In genomic region chr6:26020291-26020982, GRCh38 we compare ENCODE assay signal across 8 cellular contexts. TPM values are rescaled to one million over a fixed set of nuclear protein-coding genes. Genes with fewer than 3 reads are reported as not detected.
DNase-seq lines count a peak whose midpoint lies in the region; ATAC-seq and TF ChIP-seq lines count a peak whose summit lies in the region.

No MANE protein-coding gene starts in this region.

- TF ChIP-seq CTCF in AG10803 (conservative IDR thresholded peaks at IDR 0.05; ENCODE audit: low read length), result no peak

- peak overlapping the region; percentile 78 for H3K4me3 ChIP-seq in AG10803 (ENCODE audit: low read length)

- H3K27ac Mint-ChIP-seq in activated CD4-positive, alpha-beta T cell treated with anti-CD3 and anti-CD28 coated beads, Interleukin-2, amount 10 ng/mL, durations not matched to agents 24 days and 14 days, result peak overlapping the region; percentile 100

- H3K9me3 Mint-ChIP-seq in activated CD4-positive, alpha-beta T cell treated with anti-CD3 and anti-CD28 coated beads, Interleukin-2, amount 10 ng/mL, durations not matched to agents 24 days and 14 days, result no peaks in the 10 kb centered on the region

- peaks cover 2% of the 10 kb centered on the region for H3K36me3 Mint-ChIP-seq in activated CD4-positive, alpha-beta T cell treated with anti-CD3 and anti-CD28 coated beads, Interleukin-2, amount 10 ng/mL, durations not matched to agents 24 days and 14 days (ENCODE audit: low read depth)

- peak overlapping the region; percentile 93 for H3K4me3 Mint-ChIP-seq in activated CD4-positive, alpha-beta T cell treated with anti-CD3 and anti-CD28 coated beads, Interleukin-2, amount 10 ng/mL, durations not matched to agents 24 days and 14 days

- ATAC-seq in GM18909 (IDR thresholded peaks at IDR 0.05; ENCODE audit: poor library complexity, unreplicated experiment) (peak; percentile 56), HG03175 (IDR thresholded peaks at IDR 0.05; ENCODE audit: unreplicated experiment) (peak; percentile 51)

- peaks cover 36% of the 10 kb centered on the region for H3K4me1 Mint-ChIP-seq in activated CD4-positive, alpha-beta T cell treated with anti-CD3 and anti-CD28 coated beads, Interleukin-2, amount 10 ng/mL, durations not matched to agents 24 days and 14 days

- H3K27me3 Mint-ChIP-seq in activated CD4-positive, alpha-beta T cell treated with anti-CD3 and anti-CD28 coated beads, Interleukin-2, amount 10 ng/mL, durations not matched to agents 24 days and 14 days, result no peaks in the 10 kb centered on the region

- DNase-seq in AG10803 (ENCODE audit: low read depth), result peak; percentile 90
- peak; percentile 76 for DNase-seq in NCI-H226
- DNase-seq in activated CD4-positive, alpha-beta T cell treated with anti-CD3 and anti-CD28 coated beads, Interleukin-2, amount 10 ng/mL, durations not matched to agents 24 days and 14 days, result peak; percentile 95
- peak; percentile 92 for DNase-seq in dedifferentiated amniotic fluid mesenchymal stem cell (ENCODE audit: extremely low spot score)
- DNase-seq in left kidney (ENCODE audit: low read depth, low spot score), result peak; percentile 97
- DNase-seq in stimulated activated CD4-positive, alpha-beta T cell treated with anti-CD3 and anti-CD28 coated beads, Interleukin-4, amount 100 ng/mL, for 1 hour, result peak; percentile 57

- intact Hi-C loops in activated CD4-positive, alpha-beta T cell treated with anti-CD3 and anti-CD28 coated beads, Interleukin-2, amount 10 ng/mL, durations not matched to agents 24 days and 14 days (cut with micrococcal nuclease), result loop anchor here (10.0 kb wide), 3 partner anchors 846 to 1814 kb away; partner anchors contain the start of gene RIPOR2

RNA-seq across cellular contexts. Expression of gene TRIM38, which starts 57.8 kb away (rescaled TPM):
- total RNA-seq in activated CD4-positive, alpha-beta T cell treated with anti-CD3 and anti-CD28 coated beads, Interleukin-2, amount 10 ng/mL, durations not matched to agents 24 days and 14 days, result 23.0 and 24.5 TPM in 2 replicates

Comparison
In these comparisons a context has a peak if more than half of its experiments do, and no peak if none do; other contexts are left out.
1. Peak in every context shown above with its lines: DNase-seq, ATAC-seq and H3K4me3 ChIP-seq.